In the genomic region with DNA sequence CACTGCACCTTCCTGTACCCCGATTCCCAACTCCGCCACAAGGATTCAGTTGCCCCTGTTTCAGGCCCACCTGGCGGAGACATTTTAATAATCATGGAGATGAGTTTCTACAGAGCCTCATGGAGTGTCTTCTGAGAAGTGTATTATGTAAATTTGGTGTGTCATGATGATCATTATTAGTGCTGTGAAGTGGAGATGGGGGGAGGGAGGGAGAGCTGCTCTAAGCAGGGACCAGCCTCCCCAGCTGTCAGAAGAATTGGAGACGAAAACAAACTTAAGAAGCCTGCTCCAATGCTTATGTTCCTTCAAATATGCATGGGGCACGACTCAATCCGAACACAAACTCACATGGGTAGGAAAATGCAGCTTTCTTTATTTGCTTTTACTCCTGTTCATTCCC, we compare ENCODE assay signal across 15 cellular contexts.
DNase-seq lines count a peak whose midpoint lies in the region; ATAC-seq and TF ChIP-seq lines count a peak whose summit lies in the region.
"Had no signal": no experiment of that assay in that cellular context is flagged by ENCODE, and none has a peak within 500 bp of the region (broad histone marks: within the 10 kb centered on the region; RNA-seq: fewer than 3 reads in every experiment).

No MANE protein-coding gene starts in this region.

- no peaks in the 10 kb centered on the region for H3K9me3 ChIP-seq in Karpas-422 (ENCODE audit: low read length)
- H3K9me3 ChIP-seq in OCI-LY3 (ENCODE audit: insufficient read depth, low read length) = no peaks in the 10 kb centered on the region

- no peaks in the 10 kb centered on the region for H3K4me1 Mint-ChIP-seq in effector memory CD8-positive, alpha-beta T cell (ENCODE audit: low read depth in 2 of 2)
- peaks cover 7% of the 10 kb centered on the region for H3K4me1 Mint-ChIP-seq in glutamatergic neuron (ENCODE audit: low read depth, unreplicated experiment)

- no peaks in the 10 kb centered on the region for H3K36me3 Mint-ChIP-seq in effector memory CD8-positive, alpha-beta T cell (ENCODE audit: insufficient read depth)
- H3K36me3 Mint-ChIP-seq in glutamatergic neuron (ENCODE audit: unreplicated experiment) = peaks cover 5% of the 10 kb centered on the region
- H3K36me3 Mint-ChIP-seq: CD8-positive, alpha-beta T cell had no signal

- H3K9me2 ChIP-seq in Karpas-422 (replicated peaks; ENCODE audit: insufficient read depth, low read length) = no peaks in the 10 kb centered on the region

- no peaks in the 10 kb centered on the region for H3K27me3 Mint-ChIP-seq in effector memory CD8-positive, alpha-beta T cell
- peaks cover 3% of the 10 kb centered on the region for H3K27me3 Mint-ChIP-seq in glutamatergic neuron (ENCODE audit: unreplicated experiment)
- H3K27me3 Mint-ChIP-seq: B cell had no signal

- no peak for ATAC-seq in effector memory CD8-positive, alpha-beta T cell (replicated peaks)
- ATAC-seq: CD8-positive, alpha-beta T cell had no signal

- no peaks in the 10 kb centered on the region for H3K79me2 ChIP-seq in Karpas-422 (ENCODE audit: low read length)
- peaks cover 100% of the 10 kb centered on the region for H3K79me2 ChIP-seq in OCI-LY3 (ENCODE audit: low read length)

- TF ChIP-seq CTCF in OCI-LY3 (IDR thresholded peaks at IDR 0.05; ENCODE audit: low read depth, low read length) (no peak), glutamatergic neuron (IDR thresholded peaks at IDR 0.05; ENCODE audit: partially characterized antibody, unreplicated experiment) (no peak), GM10266 (IDR thresholded peaks at IDR 0.05; ENCODE audit: control insufficient read depth, insufficient read depth, low read depth, missing control alignments) (no peak)

- peak overlapping the region; percentile 70 for H3K4me2 ChIP-seq in Karpas-422 (ENCODE audit: low read depth, low read length, poor library complexity, severe bottlenecking)
- H3K4me2 ChIP-seq in OCI-LY3 (ENCODE audit: low read length) = peak overlapping the region; percentile 82; the same call in 1 of the 2 replicates
- H3K4me2 ChIP-seq: BLaER1 treated with 17β-estradiol and CSF1 and Interleukin-3, amounts not matched to agents 10 nM and 100 nM had no signal

- peaks cover 10% of the 10 kb centered on the region; the same call in 1 of the 2 replicates for H3K36me3 ChIP-seq in Karpas-422 (ENCODE audit: insufficient read depth, low read length)
- H3K36me3 ChIP-seq in OCI-LY3 (replicated peaks; ENCODE audit: low read depth, low read length) = peaks cover 64% of the 10 kb centered on the region
- H3K36me3 ChIP-seq in rectal smooth muscle tissue (ENCODE audit: control insufficient read depth, insufficient read depth, low read length) = no peaks in the 10 kb centered on the region
- H3K36me3 ChIP-seq: BLaER1 treated with 17β-estradiol and CSF1 and Interleukin-3, amounts not matched to agents 10 nM and 100 nM had no signal

- H3K27me3 ChIP-seq in Karpas-422 (ENCODE audit: low read length) = no peaks in the 10 kb centered on the region
- no peaks in the 10 kb centered on the region for H3K27me3 ChIP-seq in OCI-LY3 (ENCODE audit: low read depth, low read length)
- no peaks in the 10 kb centered on the region for H3K27me3 ChIP-seq in rectal smooth muscle tissue (ENCODE audit: control insufficient read depth, insufficient read depth, low read length)
- H3K27me3 ChIP-seq: BLaER1 treated with 17β-estradiol and CSF1 and Interleukin-3, amounts not matched to agents 10 nM and 100 nM had no signal

- peaks cover 59% of the 10 kb centered on the region for H3K4me1 ChIP-seq in Karpas-422 (ENCODE audit: low read length)
- H3K4me1 ChIP-seq in OCI-LY3 (ENCODE audit: low read length) = peaks cover 63% of the 10 kb centered on the region
- H3K4me1 ChIP-seq in rectal smooth muscle tissue (ENCODE audit: control insufficient read depth, insufficient read depth, low read length) = peaks cover 2% of the 10 kb centered on the region

- peak; percentile 72 for DNase-seq in DMS 273 (lab: John Stamatoyannopoulos, UW; ENCODE audit: unreplicated experiment)
- peak; percentile 77 for DNase-seq in Karpas-422
- no peak for DNase-seq in effector memory CD8-positive, alpha-beta T cell
- DNase-seq in glutamatergic neuron = no peak
- DNase-seq in GM10266 (ENCODE audit: extremely low spot score) = no peak
- DNase-seq: CD8-positive, alpha-beta T cell; COR-L47; DMS153; GDM1; H9; IMR-90 had no signal

- H3K4me3 ChIP-seq in Karpas-422 (ENCODE audit: low read length) (peak overlapping the region; percentile 49), OCI-LY3 (ENCODE audit: low read length) (no peak overlapping the region), rectal smooth muscle tissue (ENCODE audit: low read length) (no peak overlapping the region)
- H3K4me3 ChIP-seq: BLaER1 treated with 17β-estradiol and CSF1 and Interleukin-3, amounts not matched to agents 10 nM and 100 nM had no signal

- H4K20me1 ChIP-seq in Karpas-422 (ENCODE audit: insufficient read depth, low read depth, low read length) (no peaks in the 10 kb centered on the region), OCI-LY3 (ENCODE audit: insufficient read depth, low read length) (peaks cover 97% of the 10 kb centered on the region)
- H4K20me1 ChIP-seq: BLaER1 treated with 17β-estradiol and CSF1 and Interleukin-3, amounts not matched to agents 10 nM and 100 nM had no signal

- no peak overlapping the region for H3K27ac Mint-ChIP-seq in effector memory CD8-positive, alpha-beta T cell
- H3K27ac Mint-ChIP-seq in glutamatergic neuron (ENCODE audit: unreplicated experiment) = no peak overlapping the region
- H3K27ac Mint-ChIP-seq: B cell; CD8-positive, alpha-beta T cell; H9 had no signal

- peak overlapping the region; percentile 49 for H3K9ac ChIP-seq in Karpas-422 (ENCODE audit: low read length)
- H3K9ac ChIP-seq in OCI-LY3 (ENCODE audit: low read length) = no peak overlapping the region
- no peak overlapping the region for H3K9ac ChIP-seq in rectal smooth muscle tissue (ENCODE audit: low read length)
- H3K9ac ChIP-seq: BLaER1 treated with 17β-estradiol and CSF1 and Interleukin-3, amounts not matched to agents 10 nM and 100 nM had no signal

- H2AFZ ChIP-seq in Karpas-422 (ENCODE audit: low read length) (no peak overlapping the region), OCI-LY3 (ENCODE audit: low read depth, low read length) (no peak overlapping the region)

- H3K9me3 Mint-ChIP-seq in effector memory CD8-positive, alpha-beta T cell = peaks cover 3 to 15% of the 10 kb centered on the region in 2 donors
- H3K9me3 Mint-ChIP-seq in glutamatergic neuron (ENCODE audit: unreplicated experiment) = peaks cover 7% of the 10 kb centered on the region

- no peak overlapping the region for H3K4me3 Mint-ChIP-seq in effector memory CD8-positive, alpha-beta T cell
- H3K4me3 Mint-ChIP-seq in glutamatergic neuron (ENCODE audit: unreplicated experiment) = no peak overlapping the region
- H3K4me3 Mint-ChIP-seq: B cell; CD8-positive, alpha-beta T cell; H9 had no signal

- H3K27ac ChIP-seq in Karpas-422 (ENCODE audit: low read length) (peak overlapping the region; percentile 78), OCI-LY3 (ENCODE audit: low read length) (peak overlapping the region; percentile 98; the same call in 1 of the 2 replicates), rectal smooth muscle tissue (ENCODE audit: low read depth, low read length) (peak overlapping the region; percentile 12)
- H3K27ac ChIP-seq: BLaER1 treated with 17β-estradiol and CSF1 and Interleukin-3, amounts not matched to agents 10 nM and 100 nM had no signal

Comparison
In these comparisons a context has a peak if more than half of its experiments do, and no peak if none do; other contexts are left out.
1. DNase-seq: peak in DMS 273 (single experiment) and Karpas-422 (single experiment); none in effector memory CD8-positive, alpha-beta T cell (0 of 3), glutamatergic neuron (single experiment) and GM10266 (single experiment).
2. H3K27ac ChIP-seq: peak in every context shown above with its lines; median percentile 98 in OCI-LY3; 78 in Karpas-422; 12 in rectal smooth muscle tissue.